ENCODE assay signal across 8 cellular contexts in the genomic region with DNA sequence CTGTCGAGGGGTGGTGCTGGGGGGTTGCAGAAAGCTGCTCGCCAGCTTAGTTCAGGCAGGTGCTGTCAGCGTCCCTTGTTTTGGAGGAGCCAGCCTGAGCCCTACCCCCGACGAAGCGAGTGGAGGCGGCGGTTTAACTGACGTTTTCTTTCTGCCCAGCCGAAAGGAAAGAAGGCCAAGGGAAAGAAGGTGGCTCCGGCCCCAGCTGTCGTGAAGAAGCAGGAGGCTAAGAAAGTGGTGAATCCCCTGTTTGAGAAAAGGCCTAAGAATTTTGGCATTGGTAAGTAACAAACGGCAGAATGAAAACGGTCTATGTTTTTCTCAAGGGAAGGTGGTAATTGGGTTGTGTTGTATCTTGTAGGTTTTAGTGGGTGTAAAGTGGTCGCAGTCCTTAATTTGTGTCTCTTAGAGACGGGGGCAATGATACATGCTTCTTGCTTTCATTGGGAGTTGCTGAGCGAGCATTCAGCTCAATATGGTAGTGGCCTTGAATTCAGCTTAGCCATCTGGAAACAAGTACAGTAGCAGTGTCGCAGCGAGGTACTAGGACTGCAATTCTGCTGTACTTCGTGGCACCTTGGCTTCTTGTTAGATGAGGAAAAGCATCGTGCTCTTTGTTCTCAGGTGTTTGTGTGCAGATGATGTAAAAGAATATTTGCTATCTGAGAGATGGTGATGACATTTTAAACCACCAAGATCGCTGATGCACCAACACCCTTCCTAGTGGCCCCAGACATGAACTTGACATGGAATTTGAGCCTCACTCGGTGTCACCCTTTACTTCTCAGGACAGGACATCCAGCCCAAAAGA. TPM values are rescaled to one million over a fixed set of nuclear protein-coding genes. Genes with fewer than 3 reads are reported as not detected.
A peak's percentile ranks its signal among the peaks of the same experiment; 100 is the strongest.
DNase-seq lines count a peak whose midpoint lies in the region; ATAC-seq and TF ChIP-seq lines count a peak whose summit lies in the region.

No MANE protein-coding gene starts in this region.

- H3K4me1 Mint-ChIP-seq in naive B cell: peaks cover 33 to 47% (median 43%) of the 10 kb centered on the region in 3 donors

- no peaks in the 10 kb centered on the region for H3K27me3 Mint-ChIP-seq in naive B cell

- no peak for TF ChIP-seq CTCF in AG09309 (IDR thresholded peaks at IDR 0.05; ENCODE audit: control insufficient read depth, insufficient read depth, low read depth, low read length, missing control alignments)
- TF ChIP-seq CTCF in LNCaP clone FGC (IDR thresholded peaks at IDR 0.05; ENCODE audit: control insufficient read depth, extremely low read depth, insufficient read depth): no peak
- no peak for TF ChIP-seq CTCF in coronary artery (IDR thresholded peaks at IDR 0.05)

- DNase-seq in AG09309 (ENCODE audit: low read depth) (no peak), LNCaP clone FGC (ENCODE audit: low read depth) (no peak), coronary artery (ENCODE audit: low spot score) (no peak), naive B cell (no peak), Ammon's horn (ENCODE audit: low spot score) (no peak)
- no peak for DNase-seq in activated CD8-positive, alpha-beta memory T cell treated with anti-CD3 and anti-CD28 coated beads, Interleukin-2, amount 50 U/mL, for 48 hours

- H3K27ac Mint-ChIP-seq in naive B cell: peak overlapping the region; percentile 97 to 100 (median 99)

- peak overlapping the region; percentile 78 to 96 for H3K27ac ChIP-seq in coronary artery

- ATAC-seq in naive B cell (ENCODE audit: low read depth in 2 of 2) (no peak), HG02981 (IDR thresholded peaks at IDR 0.05; ENCODE audit: unreplicated experiment) (no peak), HG03097 (IDR thresholded peaks at IDR 0.05; ENCODE audit: low FRiP score, unreplicated experiment) (no peak)

- H3K36me3 Mint-ChIP-seq in naive B cell: peaks cover 9 to 10% of the 10 kb centered on the region in 2 donors

- H3K9me3 Mint-ChIP-seq in naive B cell: no peaks in the 10 kb centered on the region

- H3K4me3 ChIP-seq in AG09309 (ENCODE audit: control insufficient read depth, low read depth, low read length) (peak overlapping the region; percentile 91), LNCaP clone FGC (ENCODE audit: low read depth, low read length) (peak overlapping the region; percentile 97), coronary artery (peak overlapping the region; percentile 95)

- H3K4me3 Mint-ChIP-seq in naive B cell: peak overlapping the region; percentile 92 to 100 (median 99)

RNA-seq across cellular contexts. Expression of a gene that starts 0.9 kb away (rescaled TPM):
- polyA plus RNA-seq in naive B cell (ENCODE audit: low read depth in 6 of 6): 1,000 to 10,000 TPM in 5 of 6 donors, 100 to 1,000 TPM in 1; 715 to 1,392 (median 1,075) TPM

RNA-seq across cellular contexts. Expression of a gene that starts 1.0 kb away (rescaled TPM):
- polyA plus RNA-seq in naive B cell (ENCODE audit: low read depth in 6 of 6): 10 to 100 TPM; 14.9 to 36.8 (median 20.2) TPM

RNA-seq across cellular contexts. Expression of a gene that starts 7.3 kb away (rescaled TPM):
- polyA plus RNA-seq in naive B cell (ENCODE audit: low read depth in 6 of 6): 100 to 1,000 TPM in 1 of 6 donors, 10 to 100 TPM in 5; 77.6 to 142 (median 94.1) TPM

RNA-seq across cellular contexts. Expression of a gene that starts 7.4 kb away (rescaled TPM):
- 10 to 100 TPM; 21.6 to 40.5 (median 28.1) TPM for polyA plus RNA-seq in naive B cell (ENCODE audit: low read depth in 6 of 6)

RNA-seq across cellular contexts. Expression of a gene that starts 13.0 kb away (rescaled TPM):
- 10 to 100 TPM in 1 of 6 donors, 1 to 10 TPM in 4, under 1 TPM in 1; 0.09 to 13.0 (median 6.8) TPM for polyA plus RNA-seq in naive B cell (ENCODE audit: low read depth in 6 of 6)
